In the genomic region with DNA sequence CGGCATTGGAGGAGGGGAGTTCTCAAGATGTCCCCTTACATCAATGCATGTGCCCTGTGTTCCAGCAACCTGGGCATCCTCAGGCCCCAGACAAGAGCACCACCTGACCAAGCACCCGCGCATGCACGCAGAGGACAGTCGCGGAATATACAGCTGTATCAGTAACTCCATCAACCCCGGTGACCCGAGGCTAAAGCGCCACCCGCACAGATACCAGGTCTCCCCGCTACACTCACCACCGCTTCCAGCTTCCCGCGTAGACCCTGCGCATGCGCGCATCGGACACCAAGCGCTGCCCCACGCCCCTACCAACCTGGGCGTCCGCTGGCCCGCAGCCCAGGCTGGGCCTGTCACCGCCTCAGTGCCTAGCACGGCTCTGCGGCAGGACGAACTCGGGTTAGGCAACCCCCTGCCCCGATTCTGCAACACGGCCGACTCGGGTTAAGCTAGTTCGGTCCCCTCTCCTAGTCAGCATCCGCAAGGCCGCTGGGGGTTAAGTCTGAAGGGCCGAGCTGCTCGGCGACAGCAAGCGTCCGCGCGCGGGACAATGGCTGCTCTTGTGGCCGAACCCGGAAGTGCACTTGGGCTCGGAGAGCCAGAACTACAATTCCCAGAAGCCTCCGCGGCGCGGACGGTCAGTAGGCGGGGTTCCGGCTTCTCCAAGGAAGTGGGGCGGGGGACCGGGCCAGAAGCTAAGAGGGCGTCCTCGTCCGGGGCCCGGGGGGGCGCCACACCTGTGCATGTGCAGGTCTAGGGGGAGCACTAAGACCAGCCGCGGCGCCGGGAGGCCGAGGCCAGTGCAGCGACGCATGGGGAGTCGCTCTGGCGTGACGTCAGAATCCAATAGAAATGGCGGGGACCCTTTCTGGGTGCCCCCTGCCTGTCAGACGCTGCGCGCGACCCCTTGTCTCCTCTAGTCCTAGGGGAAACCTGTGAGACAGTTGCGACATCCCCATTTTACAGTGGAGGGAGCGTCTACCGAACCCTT, we compare ENCODE assay signal across 7 cellular contexts. TPM values are rescaled to one million over a fixed set of nuclear protein-coding genes. Genes with fewer than 3 reads are reported as not detected.
DNase-seq lines count a peak whose midpoint lies in the region; ATAC-seq and TF ChIP-seq lines count a peak whose summit lies in the region.

A gene (minus strand): TSS at position 561 of the 988 bp plus-strand sequence. CDS start 3,188 bp downstream, outside the sequence.

- H3K9me3 Mint-ChIP-seq in T-helper 2 cell treated with Interferon-gamma antibody and Interleukin-4, amounts not matched to agents 5 μg/mL and 100 μg/mL, for 36 hours, result peaks cover 70% of the 10 kb centered on the region

- in situ Hi-C loops in astrocyte of the cerebellum (cut with HindIII; ENCODE audit: low sequenced_read_pairs), result no loop called here

- H3K4me3 Mint-ChIP-seq in T-helper 2 cell treated with Interferon-gamma antibody and Interleukin-4, amounts not matched to agents 5 μg/mL and 100 μg/mL, for 36 hours, result peak within 1 kb of the TSS; percentile 98

- DNase-seq in NCI-H187 treated with DMSO at 0.1 percent for 48 hours (lab: John Stamatoyannopoulos, UW) (peak; percentile 75), astrocyte of the cerebellum (ENCODE audit: low read depth) (peak; percentile 80), hepatic stellate cell (ENCODE audit: low spot score) (peak; percentile 93), renal cortical epithelial cell (ENCODE audit: low read depth) (peak; percentile 84)
- peak; percentile 92 for DNase-seq in T-helper 2 cell treated with Interferon-gamma antibody and Interleukin-4, amounts not matched to agents 5 μg/mL and 100 μg/mL, for 36 hours (ENCODE audit: low spot score)

- TF ChIP-seq CTCF in astrocyte of the cerebellum (IDR thresholded peaks at IDR 0.05; ENCODE audit: low read depth, low read length, missing control alignments), result peak; percentile 51

- peaks cover 56% of the 10 kb centered on the region for H3K36me3 Mint-ChIP-seq in T-helper 2 cell treated with Interferon-gamma antibody and Interleukin-4, amounts not matched to agents 5 μg/mL and 100 μg/mL, for 36 hours (ENCODE audit: low read depth)

- ATAC-seq in GM18505 (IDR thresholded peaks at IDR 0.05; ENCODE audit: unreplicated experiment) (peak; percentile 92), HG02943 (IDR thresholded peaks at IDR 0.05; ENCODE audit: low read depth, unreplicated experiment) (peak; percentile 89)

- H3K27ac Mint-ChIP-seq in T-helper 2 cell treated with Interferon-gamma antibody and Interleukin-4, amounts not matched to agents 5 μg/mL and 100 μg/mL, for 36 hours, result peak within 1 kb of the TSS; percentile 86

- no peaks in the 10 kb centered on the region for H3K27me3 Mint-ChIP-seq in T-helper 2 cell treated with Interferon-gamma antibody and Interleukin-4, amounts not matched to agents 5 μg/mL and 100 μg/mL, for 36 hours (ENCODE audit: low read depth)

- TF ChIP-seq POLR2A in GM18505 (IDR thresholded peaks at IDR 0.05; ENCODE audit: borderline replicate concordance, extremely low read depth, insufficient read depth, insufficient read length), result peak; percentile 79

- H3K4me3 ChIP-seq in astrocyte of the cerebellum (ENCODE audit: low read depth, low read length), result peak within 1 kb of the TSS; percentile 97

- H3K4me1 Mint-ChIP-seq in T-helper 2 cell treated with Interferon-gamma antibody and Interleukin-4, amounts not matched to agents 5 μg/mL and 100 μg/mL, for 36 hours (ENCODE audit: low read depth), result peaks cover 29% of the 10 kb centered on the region

RNA-seq across cellular contexts. Expression of the gene that starts here (rescaled TPM):
- total RNA-seq in renal cortical epithelial cell, result 13.0 and 14.4 TPM in 2 replicates

Comparison
In these comparisons a context has a peak if more than half of its experiments do, and no peak if none do; other contexts are left out.
1. Peak in every context shown above with its lines: DNase-seq, ATAC-seq and H3K4me3 ChIP-seq.